1 cellular context compared by ENCODE assay signal in the genomic region with DNA sequence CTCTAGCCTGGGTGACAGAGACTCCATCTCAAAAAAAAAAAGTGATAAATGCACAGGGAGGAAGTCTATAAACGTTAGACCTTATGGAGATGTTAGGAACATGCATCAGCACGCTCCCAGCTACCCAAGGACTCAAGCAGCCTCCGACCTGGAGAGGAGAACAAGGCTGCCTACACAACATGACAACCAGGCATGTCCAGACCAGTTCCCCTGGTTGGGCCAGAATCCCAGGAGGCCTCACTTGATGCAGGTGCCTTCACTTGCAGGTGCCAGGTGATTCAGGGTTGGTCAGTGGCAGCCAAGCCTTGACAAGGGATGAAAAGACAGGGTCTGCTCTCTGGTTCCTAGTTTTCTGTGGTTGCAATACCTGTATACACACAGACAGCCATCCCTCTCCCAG.
TF ChIP-seq lines count a peak whose summit lies in the region.

No MANE protein-coding gene starts in this region.

TF ChIP-seq in IMR-90, 13 proteins besides CTCF, POLR2A, EP300 and RAD21:
- TF ChIP-seq BHLHE40 (IDR thresholded peaks at IDR 0.05; ENCODE audit: low read depth, low read length): no peak
- TF ChIP-seq RFX5 (IDR thresholded peaks at IDR 0.05; ENCODE audit: low read depth, low read length): no peak
- no peak for TF ChIP-seq MAZ (IDR thresholded peaks at IDR 0.05; ENCODE audit: borderline replicate concordance, low read depth, low read length)
- no peak for TF ChIP-seq SMC3 (IDR thresholded peaks at IDR 0.05; ENCODE audit: low read depth, low read length)
- TF ChIP-seq, protein P1, sequence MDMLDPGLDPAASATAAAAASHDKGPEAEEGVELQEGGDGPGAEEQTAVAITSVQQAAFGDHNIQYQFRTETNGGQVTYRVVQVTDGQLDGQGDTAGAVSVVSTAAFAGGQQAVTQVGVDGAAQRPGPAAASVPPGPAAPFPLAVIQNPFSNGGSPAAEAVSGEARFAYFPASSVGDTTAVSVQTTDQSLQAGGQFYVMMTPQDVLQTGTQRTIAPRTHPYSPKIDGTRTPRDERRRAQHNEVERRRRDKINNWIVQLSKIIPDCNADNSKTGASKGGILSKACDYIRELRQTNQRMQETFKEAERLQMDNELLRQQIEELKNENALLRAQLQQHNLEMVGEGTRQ (IDR thresholded peaks at IDR 0.05; ENCODE audit: low read depth, low read length): no peak
- no peak for TF ChIP-seq RCOR1 (IDR thresholded peaks at IDR 0.05; ENCODE audit: insufficient replicate concordance, low read length)
- TF ChIP-seq FOS (IDR thresholded peaks at IDR 0.05; ENCODE audit: low read depth, low read length): no peak
- TF ChIP-seq CHD1 (IDR thresholded peaks at IDR 0.05; ENCODE audit: low read depth, low read length): no peak
- no peak for TF ChIP-seq MAFK (IDR thresholded peaks at IDR 0.05; ENCODE audit: low read depth, low read length)
- no peak for TF ChIP-seq MXI1 (IDR thresholded peaks at IDR 0.05; ENCODE audit: borderline replicate concordance, low read depth, low read length)
